In the genomic region with DNA sequence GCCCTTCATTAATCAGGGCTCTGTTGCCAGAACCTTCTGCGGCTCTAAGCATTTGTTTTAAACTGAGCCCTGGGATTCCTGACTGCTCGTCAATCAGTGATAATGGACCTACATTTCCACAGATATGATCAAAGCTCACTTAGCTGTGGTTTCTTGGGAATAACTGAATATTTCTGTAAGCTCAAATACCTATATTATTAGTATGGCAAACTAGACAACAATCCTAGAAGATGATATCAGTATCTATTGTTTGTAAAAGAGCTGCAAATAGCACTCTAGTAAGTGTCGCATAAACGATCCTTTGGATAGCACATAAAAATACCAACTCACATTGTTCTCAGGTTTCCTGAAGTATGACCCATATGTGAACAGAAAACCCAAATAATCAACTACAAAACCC, we compare ENCODE assay signal across 13 cellular contexts.
"Had no signal": no experiment of that assay in that cellular context is flagged by ENCODE, and none has a peak within 500 bp of the region (broad histone marks: within the 10 kb centered on the region; RNA-seq: fewer than 3 reads in every experiment).

No MANE protein-coding gene starts in this region.

- H3K4me3 ChIP-seq: dorsolateral prefrontal cortex, vagina had no signal

- H3K9me3 ChIP-seq: vagina had no signal

- H3K36me3 ChIP-seq: vagina had no signal

- DNase-seq: activated CD4-positive, alpha-beta T cell treated with anti-CD3 and anti-CD28 coated beads, Interleukin-2, amount 10 ng/mL, durations not matched to agents 7 days and 5 days; activated CD8-positive, alpha-beta T cell treated with anti-CD3 and anti-CD28 coated beads, Interleukin-2, amount 10 ng/mL, durations not matched to agents 7 days and 5 days; activated naive CD4-positive, alpha-beta T cell treated with Interleukin-2 at 50 U/mL for 16 hours; activated naive CD8-positive, alpha-beta T cell treated with anti-CD3 and anti-CD28 coated beads, Interleukin-2, amount 10 ng/mL, durations not matched to agents 7 days and 5 days; activated T-cell treated with anti-CD3 and anti-CD28 coated beads, Interleukin-2, amount 50 U/mL, for 24 hours; erythroblast; nephron progenitor cell; stimulated activated naive CD8-positive, alpha-beta T cell treated with anti-CD3 and anti-CD28 coated beads, Interleukin-15, amount 100 ng/mL, for 72 hours; trophoblast cell had no signal

- H3K27me3 ChIP-seq: dorsolateral prefrontal cortex, vagina had no signal

- H3K27ac ChIP-seq: vagina had no signal

- H3K4me1 ChIP-seq: vagina had no signal

- ATAC-seq: activated CD4-positive, CD25-positive, alpha-beta regulatory T cell treated with anti-CD3 and anti-CD28 coated beads, Interleukin-2, amount 50 U/mL, for 24 hours; activated CD8-positive, alpha-beta T cell treated with anti-CD3 and anti-CD28 coated beads, Interleukin-2, amount 10 ng/mL, durations not matched to agents 7 days and 5 days; left lobe of liver; stimulated activated naive CD8-positive, alpha-beta T cell treated with anti-CD3 and anti-CD28 coated beads, Interleukin-15, amount 100 ng/mL, for 72 hours had no signal
